In the genomic region with DNA sequence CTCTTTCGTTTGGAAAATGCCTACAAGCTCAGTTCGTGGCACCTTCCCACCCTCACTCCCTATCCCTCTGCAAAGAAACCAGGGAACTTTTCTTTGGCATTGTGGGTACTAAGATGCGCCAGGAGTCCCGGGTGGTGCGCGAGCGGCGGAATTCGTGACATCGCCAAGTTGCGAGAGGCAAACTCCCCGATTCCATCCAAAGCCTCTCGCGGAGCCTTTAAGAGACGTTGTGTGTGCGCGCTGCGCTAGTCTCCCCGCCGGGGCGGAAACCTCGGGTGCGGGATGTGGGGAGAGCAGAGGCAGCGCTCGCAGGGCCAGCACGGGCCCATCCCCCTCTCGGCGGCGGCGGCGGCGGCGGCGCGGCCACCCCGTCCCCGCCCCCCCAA, we compare ENCODE assay signal across 8 cellular contexts. TPM values are rescaled to one million over a fixed set of nuclear protein-coding genes. Genes with fewer than 3 reads are reported as not detected.
DNase-seq lines count a peak whose midpoint lies in the region; ATAC-seq, FAIRE-seq and TF ChIP-seq lines count a peak whose summit lies in the region.

No MANE protein-coding gene starts in this region.

- no peak for TF ChIP-seq CTCF in MM.1S (IDR thresholded peaks at IDR 0.05; ENCODE audit: low read length)
- no peak for TF ChIP-seq CTCF in adrenal gland (IDR thresholded peaks at IDR 0.05)

- peaks cover 0 to 41% (median 12%) of the 10 kb centered on the region in 5 donors for H3K9me3 Mint-ChIP-seq in CD8-positive, alpha-beta memory T cell

- H3K4me3 ChIP-seq in CD8-positive, alpha-beta memory T cell (ENCODE audit: low read length) = no peak overlapping the region
- H3K4me3 ChIP-seq in MM.1S (ENCODE audit: low read length) (peak overlapping the region; percentile 57; the same call in 1 of the 2 replicates), adrenal gland (peak overlapping the region; percentile 10 to 83 (median 62)), iPS-11a (ENCODE audit: low read depth, low read length) (peak overlapping the region; percentile 30), small intestine (ENCODE audit: low read depth in 1 of 2, low read length in 2 of 2) (peak overlapping the region; percentile 45 to 52)

- peak; percentile 13 for ATAC-seq in GM19467 (IDR thresholded peaks at IDR 0.05; ENCODE audit: unreplicated experiment)

- peak overlapping the region; percentile 78; the same call in 1 of the 2 replicates for H2AFZ ChIP-seq in MM.1S (ENCODE audit: low read length)

- intact Hi-C loops in adrenal gland (cut with DNase I) = no loop called here

- H3K27me3 ChIP-seq in CD8-positive, alpha-beta memory T cell (ENCODE audit: insufficient read depth, low read length, poor library complexity, severe bottlenecking) = peaks cover 63% of the 10 kb centered on the region
- 0 out of 2 replicates have a peak, but pooled peaks cover 5% of the 10 kb centered on the region for H3K27me3 ChIP-seq in MM.1S (replicated peaks; ENCODE audit: insufficient read depth, low read length)
- H3K27me3 ChIP-seq in adrenal gland = no peaks in the 10 kb centered on the region
- peaks cover 0 to 9% of the 10 kb centered on the region in 2 donors for H3K27me3 ChIP-seq in small intestine (ENCODE audit: control insufficient read depth in 2 of 2, insufficient read depth in 2 of 2, low read length in 2 of 2)

- no peaks in the 10 kb centered on the region for H3K36me3 ChIP-seq in CD8-positive, alpha-beta memory T cell (ENCODE audit: insufficient read depth, low read length)
- H3K36me3 ChIP-seq in MM.1S (replicated peaks; ENCODE audit: insufficient read depth, low read length) (no peaks in the 10 kb centered on the region), adrenal gland (replicated peaks in 1 of 2) (peaks cover 0 to 13% of the 10 kb centered on the region in 2 donors), small intestine (ENCODE audit: control insufficient read depth in 2 of 2, insufficient read depth in 2 of 2, low read length in 2 of 2) (no peaks in the 10 kb centered on the region)

- no peaks in the 10 kb centered on the region for H4K20me1 ChIP-seq in MM.1S (ENCODE audit: insufficient read depth, low read length)

- peak in 1 of 2 donors; percentile 7 for TF ChIP-seq POLR2A in adrenal gland (IDR thresholded peaks at IDR 0.05)

- 0 to 2% (median 1%) methylated on average over 11 to 37 of the region's 37 CpGs for WGBS in adrenal gland, 4 donors
- 1 to 8% (median 3%) methylated on average over 22 to 37 of the region's 37 CpGs for WGBS in small intestine, 3 donors

- H3K27me3 Mint-ChIP-seq in CD8-positive, alpha-beta memory T cell = peaks cover 71 to 86% of the 10 kb centered on the region in 2 donors

- no peaks in the 10 kb centered on the region for H3K4me1 ChIP-seq in CD8-positive, alpha-beta memory T cell (ENCODE audit: insufficient read depth, low read length)
- peaks cover 5% of the 10 kb centered on the region; the same call in 1 of the 2 replicates for H3K4me1 ChIP-seq in MM.1S (ENCODE audit: low read length)
- peaks cover 5 to 13% of the 10 kb centered on the region in 2 donors for H3K4me1 ChIP-seq in adrenal gland (replicated peaks in 1 of 2)
- H3K4me1 ChIP-seq in small intestine (ENCODE audit: control insufficient read depth in 2 of 2, insufficient read depth in 1 of 2, low read depth in 1 of 2, low read length in 1 of 2) = peaks cover 2 to 7% of the 10 kb centered on the region in 2 donors

- H3K4me3 Mint-ChIP-seq in CD8-positive, alpha-beta memory T cell = peak overlapping the region; percentile 60 to 85 (median 73)

- H3F3A ChIP-seq in MM.1S (ENCODE audit: insufficient read depth, low read length) = no peaks in the 10 kb centered on the region

- DNase-seq in CD8-positive, alpha-beta memory T cell = no peak
- peak; percentile 60 for DNase-seq in MM.1S
- peak in 6 of 7 donors; percentile 72 to 86 (median 80) for DNase-seq in adrenal gland
- DNase-seq in small intestine = peak; percentile 58
- no peak for DNase-seq in kidney glomerular epithelial cell (lab: John Stamatoyannopoulos, UW)
- no peak for DNase-seq in amniotic stem cell (lab: John Stamatoyannopoulos, UW)

- H3K9ac ChIP-seq in MM.1S (ENCODE audit: low read length) = peak overlapping the region; percentile 54

- H3K9me2 ChIP-seq in MM.1S (replicated peaks; ENCODE audit: insufficient read depth, low read length) = no peaks in the 10 kb centered on the region

- FAIRE-seq in small intestine (lab: Jason Lieb, UNC) = no peak

- no peaks in the 10 kb centered on the region for H3K9me3 ChIP-seq in CD8-positive, alpha-beta memory T cell (ENCODE audit: low read length)
- no peaks in the 10 kb centered on the region for H3K9me3 ChIP-seq in MM.1S (replicated peaks; ENCODE audit: insufficient read depth, low read length)
- no peaks in the 10 kb centered on the region for H3K9me3 ChIP-seq in adrenal gland (replicated peaks in 1 of 3)
- no peaks in the 10 kb centered on the region for H3K9me3 ChIP-seq in small intestine (ENCODE audit: control insufficient read depth, low read depth)

- POLR2A ChIA-PET in CD8-positive, alpha-beta memory T cell (lab: Charles Lee) = no interaction called here

- peak overlapping the region in 1 of 8 donors; percentile 82 for H3K27ac Mint-ChIP-seq in CD8-positive, alpha-beta memory T cell

- H3K4me1 Mint-ChIP-seq in CD8-positive, alpha-beta memory T cell = peaks cover 15 to 44% (median 17%) of the 10 kb centered on the region in 3 donors

- peak overlapping the region; percentile 45; the same call in 1 of the 2 replicates for H3K4me2 ChIP-seq in MM.1S (ENCODE audit: low read depth, low read length)

- no peaks in the 10 kb centered on the region for H3K79me2 ChIP-seq in MM.1S (ENCODE audit: low read length)

- H3K36me3 Mint-ChIP-seq in CD8-positive, alpha-beta memory T cell = peaks cover 0 to 4% (median 0%) of the 10 kb centered on the region in 3 donors

- CTCF ChIA-PET in CD8-positive, alpha-beta memory T cell (lab: Charles Lee) = no interaction called here

- peak overlapping the region; percentile 35 for H3K27ac ChIP-seq in CD8-positive, alpha-beta memory T cell (ENCODE audit: low read depth, low read length)
- H3K27ac ChIP-seq in MM.1S (ENCODE audit: low read length) (no peak overlapping the region), adrenal gland (peak overlapping the region; percentile 66 to 94 (median 83)), small intestine (ENCODE audit: low read depth in 1 of 2, low read length in 1 of 2) (peak overlapping the region in 1 of 2 donors; percentile 63)

RNA-seq across cellular contexts. Expression of gene NR2F2, which starts 0.4 kb away (rescaled TPM):
- total RNA-seq in CD8-positive, alpha-beta memory T cell = not detected
- not detected for polyA plus RNA-seq in CD8-positive, alpha-beta memory T cell
- total RNA-seq in adrenal gland = 100 to 1,000 TPM in 2 of 8 donors, 10 to 100 TPM in 6; 22.3 to 113 (median 54.8) TPM
- polyA plus RNA-seq in adrenal gland = 10 to 100 TPM; 27.3 to 67.9 (median 37.3) TPM
- polyA plus RNA-seq in small intestine = 10 to 100 TPM in 1 of 3 donors, 1 to 10 TPM in 2; 3.6 to 26.3 (median 4.9) TPM

Comparison
In these comparisons a context has a peak if more than half of its experiments do, and no peak if none do; other contexts are left out.
1. DNase-seq: peak in MM.1S (single experiment), adrenal gland (6 of 7) and small intestine (single experiment); none in CD8-positive, alpha-beta memory T cell (0 of 5), kidney glomerular epithelial cell (single experiment) and amniotic stem cell (single experiment).